15 cellular contexts compared by ENCODE assay signal in the genomic region with DNA sequence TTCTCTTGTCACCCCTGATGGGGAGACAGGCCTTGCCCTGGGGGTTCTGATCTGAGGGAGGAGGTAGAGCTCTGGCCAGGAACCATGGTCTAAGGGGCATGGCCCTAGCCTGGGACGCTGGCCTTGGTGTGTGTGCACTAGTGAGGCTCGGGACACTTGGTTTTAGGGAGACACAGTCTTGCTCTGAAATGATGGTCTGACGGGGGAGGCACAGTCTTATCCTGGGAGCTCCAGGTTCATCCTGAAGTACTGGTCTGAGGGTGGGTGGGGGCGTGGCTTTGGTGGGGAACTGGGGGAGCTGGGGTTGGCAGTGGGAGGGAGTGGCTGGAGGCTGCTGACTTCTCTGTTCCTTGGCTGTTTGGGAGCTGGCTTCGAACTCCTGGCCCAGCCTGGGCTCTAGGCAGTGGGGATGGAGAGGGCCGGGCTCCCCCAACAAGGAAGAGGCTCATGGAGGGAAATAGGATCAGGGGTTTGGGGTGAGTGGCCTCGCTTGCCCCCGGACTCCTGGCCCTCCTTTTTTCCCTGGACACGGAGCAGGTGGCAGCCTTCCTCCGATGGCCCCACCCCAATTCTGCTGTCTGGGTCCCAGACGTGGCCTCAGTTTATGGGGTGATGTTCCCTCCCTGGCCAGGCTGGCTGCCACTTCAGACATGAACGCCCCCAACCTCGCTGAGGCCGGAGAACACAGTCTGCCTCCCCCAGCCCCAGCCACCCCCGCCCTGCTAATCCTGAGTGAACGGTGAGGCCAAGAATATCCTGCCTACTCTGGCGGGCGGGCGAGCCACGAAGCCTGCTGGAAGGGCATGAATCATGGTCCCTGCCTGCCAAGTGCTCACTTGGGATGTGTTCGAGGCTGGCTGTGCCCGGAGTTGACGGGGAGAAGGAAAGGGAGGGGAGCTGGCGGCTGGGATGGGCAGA. TPM values are rescaled to one million over a fixed set of nuclear protein-coding genes. Genes with fewer than 3 reads are reported as not detected.
DNase-seq lines count a peak whose midpoint lies in the region; ATAC-seq and TF ChIP-seq lines count a peak whose summit lies in the region.
"Had no signal": no experiment of that assay in that cellular context is flagged by ENCODE, and none has a peak within 500 bp of the region (broad histone marks: within the 10 kb centered on the region; RNA-seq: fewer than 3 reads in every experiment).

No MANE protein-coding gene starts in this region.

- in situ Hi-C loops in KBM-7 (cut with MboI; ENCODE audit: low pct_unique_long_range_greater_than_20kb, low sequenced_read_pairs): no loop called here

- no peak overlapping the region for H2AFZ ChIP-seq in PC-3 (ENCODE audit: low read length)

- DNase-seq in EH (ENCODE audit: low read depth): peak; percentile 68
- no peak for DNase-seq in PC-3
- DNase-seq in fibroblast of gingiva (ENCODE audit: low read depth): peak; percentile 32
- DNase-seq in posterior cingulate gyrus: peak in 7 of 10 donors; percentile 20 to 92 (median 77)
- no peak for DNase-seq in NCI-H82 treated with DMSO at 0.1 percent for 48 hours (lab: John Stamatoyannopoulos, UW; ENCODE audit: unreplicated experiment)
- DNase-seq in KBM-7: no peak
- DNase-seq in NOMO-1 treated with dmso at 0.1 percent for 144 hours (lab: John Stamatoyannopoulos, UW; ENCODE audit: unreplicated experiment): no peak
- DNase-seq: activated T-cell treated with anti-CD3 and anti-CD28 coated beads, Interleukin-2, amount 50 U/mL, for 1 hour; NCI-H82 had no signal

- no peaks in the 10 kb centered on the region for H3K9me2 ChIP-seq in PC-3 (replicated peaks; ENCODE audit: low read length)

- no peaks in the 10 kb centered on the region for H4K20me1 ChIP-seq in PC-3 (ENCODE audit: low read length)

- CTCF ChIA-PET in PC-3 (lab: Charles Lee): no interaction called here

- ATAC-seq in PC-3 (peak; percentile 50; the same call in 1 of the 2 replicates), GM18858 (IDR thresholded peaks at IDR 0.05; ENCODE audit: unreplicated experiment) (no peak)
- ATAC-seq: activated CD4-positive, CD25-positive, alpha-beta regulatory T cell treated with anti-CD3 and anti-CD28 coated beads, Interleukin-2, amount 50 U/mL, for 24 hours; right cardiac atrium had no signal

- no peak overlapping the region for H3K27ac ChIP-seq in PC-3 (ENCODE audit: low read length)

- no peak overlapping the region for H3K9ac ChIP-seq in PC-3 (ENCODE audit: low read length)

- no peak overlapping the region for H3K4me2 ChIP-seq in PC-3 (ENCODE audit: low read length)

- TF ChIP-seq CTCF in PC-3 (conservative IDR thresholded peaks at IDR 0.05; ENCODE audit: low read depth, low read length): no peak

- no peaks in the 10 kb centered on the region for H3K36me3 ChIP-seq in PC-3 (ENCODE audit: low read depth, low read length)

- POLR2A ChIA-PET in PC-3 (lab: Charles Lee; ENCODE audit: unreplicated experiment): no interaction called here

- intact Hi-C loops in PC-3 (cut with micrococcal nuclease) (no loop called here), posterior cingulate gyrus (cut with DNase I) (no loop called here)

- no peaks in the 10 kb centered on the region for H3K79me2 ChIP-seq in PC-3 (ENCODE audit: low read length)

- no peak overlapping the region for H3K4me3 ChIP-seq in PC-3 (ENCODE audit: low read length)

- peaks cover 7% of the 10 kb centered on the region for H3K4me1 ChIP-seq in PC-3 (ENCODE audit: insufficient read depth, low read length)

- BruUV-seq in PC-3 (replicated peaks; lab: Mats Ljungman, UMichigan): no TSS peak

- H3K9me3 ChIP-seq in PC-3 (ENCODE audit: low read length): no peaks in the 10 kb centered on the region

- H3F3A ChIP-seq in PC-3 (ENCODE audit: low read length, unreplicated experiment): no peaks in the 10 kb centered on the region

- no peaks in the 10 kb centered on the region for H3K27me3 ChIP-seq in PC-3 (ENCODE audit: low read length)

RNA-seq across cellular contexts. Expression of a gene that starts 43.5 kb away (rescaled TPM):
- total RNA-seq in PC-3 (2014; rRNA removed): 3.8 TPM in 1 of 2 replicates, not detected in the other
- total RNA-seq: endothelial cell of umbilical vein, mucosa of gallbladder, right cardiac atrium, SK-MEL-5 had no signal

Comparison
In these comparisons a context has a peak if more than half of its experiments do, and no peak if none do; other contexts are left out.
1. DNase-seq: peak in EH (single experiment), fibroblast of gingiva (single experiment) and posterior cingulate gyrus (7 of 10); none in PC-3 (single experiment), NCI-H82 treated with DMSO at 0.1 percent for 48 hours (single experiment), KBM-7 (single experiment) and NOMO-1 treated with dmso at 0.1 percent for 144 hours (single experiment).